Comparison of ENCODE assay signal across 12 cellular contexts in genomic region chr1:64183380-64183984, GRCh38. TPM values are rescaled to one million over a fixed set of nuclear protein-coding genes. Genes with fewer than 3 reads are reported as not detected.
DNase-seq lines count a peak whose midpoint lies in the region; ATAC-seq, FAIRE-seq and TF ChIP-seq lines count a peak whose summit lies in the region.
"Had no signal": no experiment of that assay in that cellular context is flagged by ENCODE, and none has a peak within 500 bp of the region (broad histone marks: within the 10 kb centered on the region; RNA-seq: fewer than 3 reads in every experiment).

No MANE protein-coding gene starts in this region.

- no peak overlapping the region for H4K8ac ChIP-seq in neuronal stem cell (ENCODE audit: low read depth, low read length)

- H2AK5ac ChIP-seq in neuronal stem cell (ENCODE audit: low read depth, low read length), result no peak overlapping the region

- no peak overlapping the region for H2AFZ ChIP-seq in GM23248
- peak overlapping the region; percentile 28 for H2AFZ ChIP-seq in neuronal stem cell (ENCODE audit: low read length)

- no peak overlapping the region for H3K23ac ChIP-seq in neuronal stem cell (ENCODE audit: low read depth, low read length, poor library complexity)

- in situ Hi-C loops in GM23248 (cut with MboI), result no loop called here

- no peak for ATAC-seq in HG03442 (IDR thresholded peaks at IDR 0.05; ENCODE audit: unreplicated experiment)
- ATAC-seq: naive thymus-derived CD8-positive, alpha-beta T cell had no signal

- no peaks in the 10 kb centered on the region for H3K36me3 ChIP-seq in GM23248 (ENCODE audit: low read depth)
- H3K36me3 ChIP-seq in neuronal stem cell (replicated peaks in 1 of 2; ENCODE audit: control insufficient read depth in 2 of 2, insufficient read depth in 2 of 2, low read length in 2 of 2), result peaks cover 0 to under 1% of the 10 kb centered on the region in 2 donors
- H3K36me3 ChIP-seq in small intestine (ENCODE audit: control insufficient read depth in 2 of 2, insufficient read depth in 2 of 2, low read length in 2 of 2), result no peaks in the 10 kb centered on the region
- H3K36me3 ChIP-seq: HAP-1 had no signal

- H3K9me2 ChIP-seq in GM23248 (ENCODE audit: insufficient read depth), result no peaks in the 10 kb centered on the region

- H3K4me3 ChIP-seq in GM23248 (0 out of 2 replicates have a peak overlapping the region, but pooled peaks have one; percentile 1), cardiac fibroblast (replicated peaks in 1 of 2; ENCODE audit: low read depth in 2 of 2, low read length in 2 of 2) (no peak overlapping the region), neuronal stem cell (ENCODE audit: low read length in 2 of 2) (no peak overlapping the region), small intestine (ENCODE audit: low read depth in 1 of 2, low read length in 2 of 2) (no peak overlapping the region)
- H3K4me3 ChIP-seq: HAP-1 had no signal

- peaks cover 13% of the 10 kb centered on the region for H3F3A ChIP-seq in GM23248 (ENCODE audit: insufficient read depth)

- no peak for FAIRE-seq in small intestine (lab: Jason Lieb, UNC)
- FAIRE-seq: kidney had no signal

- H3K9ac ChIP-seq in GM23248, result no peak overlapping the region
- no peak overlapping the region for H3K9ac ChIP-seq in neuronal stem cell (ENCODE audit: low read depth, low read length, poor library complexity)

- no peaks in the 10 kb centered on the region for H4K20me1 ChIP-seq in GM23248 (ENCODE audit: insufficient read depth)

- TF ChIP-seq CTCF in cardiac fibroblast (IDR thresholded peaks at IDR 0.05; ENCODE audit: low read depth, low read length), result no peak

- no peak overlapping the region for H4K91ac ChIP-seq in neuronal stem cell (ENCODE audit: low read depth, low read length, poor library complexity)

- no peak for DNase-seq in GM23248
- peak; percentile 38 for DNase-seq in NCI-H510A (lab: John Stamatoyannopoulos, UW)
- DNase-seq in cardiac fibroblast (ENCODE audit: low read depth in 2 of 2), result peak; percentile 43 to 47
- no peak for DNase-seq in neuronal stem cell (ENCODE audit: low spot score)
- DNase-seq in activated T-cell treated with anti-CD3 and anti-CD28 coated beads, Interleukin-2, amount 50 U/mL, for 48 hours, result no peak
- DNase-seq in small intestine, result no peak
- DNase-seq in stimulated activated CD4-positive, alpha-beta T cell treated with anti-CD3 and anti-CD28 coated beads, Interleukin-1b, Interleukin-23, amount 100 ng/mL, for 48 hours, result no peak
- DNase-seq: activated naive CD4-positive, alpha-beta T cell treated with anti-CD3 and anti-CD28 coated beads, Interleukin-2, amount 10 ng/mL, durations not matched to agents 7 days and 5 days; kidney; naive thymus-derived CD8-positive, alpha-beta T cell had no signal

- H3K14ac ChIP-seq in neuronal stem cell (ENCODE audit: low read length), result no peak overlapping the region

- H2BK15ac ChIP-seq in neuronal stem cell (ENCODE audit: low read length), result no peak overlapping the region

- no peaks in the 10 kb centered on the region for H3K27me3 ChIP-seq in GM23248 (replicated peaks; ENCODE audit: insufficient read depth)
- H3K27me3 ChIP-seq in neuronal stem cell (ENCODE audit: control insufficient read depth in 3 of 3, insufficient read depth in 3 of 3, low read depth in 1 of 3, low read length in 3 of 3), result no peaks in the 10 kb centered on the region
- H3K27me3 ChIP-seq in small intestine (ENCODE audit: control insufficient read depth in 2 of 2, insufficient read depth in 2 of 2, low read length in 2 of 2), result no peaks in the 10 kb centered on the region

- H3K4me2 ChIP-seq in GM23248 (ENCODE audit: unreplicated experiment) (peak overlapping the region; percentile 41), neuronal stem cell (ENCODE audit: insufficient read depth, low read length, poor library complexity, severe bottlenecking) (no peak overlapping the region)

- H3K18ac ChIP-seq in neuronal stem cell (ENCODE audit: low read length), result no peak overlapping the region

- H2BK5ac ChIP-seq in neuronal stem cell (ENCODE audit: low read length), result no peak overlapping the region

- H3K4ac ChIP-seq in neuronal stem cell (ENCODE audit: low read length), result no peak overlapping the region

- H3K79me2 ChIP-seq in GM23248 (ENCODE audit: insufficient read depth), result no peaks in the 10 kb centered on the region

- H3K27ac ChIP-seq in GM23248 (peak overlapping the region; percentile 41), neuronal stem cell (replicated peaks; ENCODE audit: low read length) (no peak overlapping the region), small intestine (ENCODE audit: low read depth in 1 of 2, low read length in 1 of 2) (no peak overlapping the region)

- 23 to 32% methylated on average over 5 of the region's 5 CpGs for WGBS in GM23248 (ENCODE audit: low coverage in 1 of 2, low lambda C conversion rate in 2 of 2, missing lambda C conversion rate in 2 of 2), 2 experiments
- no CpG with 5 or more reads among the region's 5 CpGs for WGBS in neuronal stem cell (ENCODE audit: extremely low coverage in 2 of 2, insufficient read length in 2 of 2, insufficient replicate concordance in 1 of 2), 2 donors
- WGBS in small intestine, 3 donors, result 55 to 82% (median 74%) methylated on average over 5 of the region's 5 CpGs

- H3K79me1 ChIP-seq in neuronal stem cell (ENCODE audit: low read depth, low read length), result no peaks in the 10 kb centered on the region

- H3K4me1 ChIP-seq in GM23248 (ENCODE audit: insufficient read depth), result peaks cover 14% of the 10 kb centered on the region
- peaks cover 0 to 2% of the 10 kb centered on the region in 2 donors for H3K4me1 ChIP-seq in neuronal stem cell (ENCODE audit: control insufficient read depth in 2 of 2, insufficient read depth in 1 of 2, low read depth in 1 of 2, low read length in 2 of 2)
- no peaks in the 10 kb centered on the region for H3K4me1 ChIP-seq in small intestine (ENCODE audit: control insufficient read depth in 2 of 2, insufficient read depth in 1 of 2, low read depth in 1 of 2, low read length in 1 of 2)
- H3K4me1 ChIP-seq: HAP-1 had no signal

- H2BK120ac ChIP-seq in neuronal stem cell (ENCODE audit: low read depth, low read length), result no peak overlapping the region

- H2BK12ac ChIP-seq in neuronal stem cell (ENCODE audit: low read length), result no peak overlapping the region

- no peaks in the 10 kb centered on the region for H3K9me3 ChIP-seq in GM23248 (ENCODE audit: low read depth)
- no peaks in the 10 kb centered on the region for H3K9me3 ChIP-seq in neuronal stem cell (replicated peaks in 1 of 2; ENCODE audit: control insufficient read depth in 2 of 2, insufficient read depth in 1 of 2, low read depth in 1 of 2, low read length in 2 of 2)
- H3K9me3 ChIP-seq in small intestine (ENCODE audit: control insufficient read depth, low read depth), result no peaks in the 10 kb centered on the region
- H3K9me3 ChIP-seq: HAP-1 had no signal

RNA-seq across cellular contexts. Expression of gene UBE2U, which starts 19.9 kb away (rescaled TPM):
- total RNA-seq in GM23248 (2014; rRNA removed; shearing (Covaris generic)), result not detected in 2 replicates
- not detected in 2 replicates for polyA plus RNA-seq in GM23248 (2016; fragmentation: Nextera tagmentation; extraction: Ambion mirVana)
- not detected for polyA plus RNA-seq in neuronal stem cell (2013, experiment 1 of 2)
- not detected for polyA plus RNA-seq in neuronal stem cell (2013, experiment 2 of 2)
- not detected for polyA plus RNA-seq in small intestine
- total RNA-seq: kidney; naive thymus-derived CD8-positive, alpha-beta T cell had no signal
- polyA plus RNA-seq: naive thymus-derived CD8-positive, alpha-beta T cell had no signal

Comparison
In these comparisons a context has a peak if more than half of its experiments do, and no peak if none do; other contexts are left out.
1. DNase-seq: peak in NCI-H510A (single experiment) and cardiac fibroblast (2 of 2); none in GM23248 (single experiment), neuronal stem cell (single experiment), activated T-cell treated with anti-CD3 and anti-CD28 coated beads, Interleukin-2, amount 50 U/mL, for 48 hours (0 of 2), small intestine (single experiment) and stimulated activated CD4-positive, alpha-beta T cell treated with anti-CD3 and anti-CD28 coated beads, Interleukin-1b, Interleukin-23, amount 100 ng/mL, for 48 hours (single experiment).